8 cellular contexts compared by ENCODE assay signal in the genomic region with DNA sequence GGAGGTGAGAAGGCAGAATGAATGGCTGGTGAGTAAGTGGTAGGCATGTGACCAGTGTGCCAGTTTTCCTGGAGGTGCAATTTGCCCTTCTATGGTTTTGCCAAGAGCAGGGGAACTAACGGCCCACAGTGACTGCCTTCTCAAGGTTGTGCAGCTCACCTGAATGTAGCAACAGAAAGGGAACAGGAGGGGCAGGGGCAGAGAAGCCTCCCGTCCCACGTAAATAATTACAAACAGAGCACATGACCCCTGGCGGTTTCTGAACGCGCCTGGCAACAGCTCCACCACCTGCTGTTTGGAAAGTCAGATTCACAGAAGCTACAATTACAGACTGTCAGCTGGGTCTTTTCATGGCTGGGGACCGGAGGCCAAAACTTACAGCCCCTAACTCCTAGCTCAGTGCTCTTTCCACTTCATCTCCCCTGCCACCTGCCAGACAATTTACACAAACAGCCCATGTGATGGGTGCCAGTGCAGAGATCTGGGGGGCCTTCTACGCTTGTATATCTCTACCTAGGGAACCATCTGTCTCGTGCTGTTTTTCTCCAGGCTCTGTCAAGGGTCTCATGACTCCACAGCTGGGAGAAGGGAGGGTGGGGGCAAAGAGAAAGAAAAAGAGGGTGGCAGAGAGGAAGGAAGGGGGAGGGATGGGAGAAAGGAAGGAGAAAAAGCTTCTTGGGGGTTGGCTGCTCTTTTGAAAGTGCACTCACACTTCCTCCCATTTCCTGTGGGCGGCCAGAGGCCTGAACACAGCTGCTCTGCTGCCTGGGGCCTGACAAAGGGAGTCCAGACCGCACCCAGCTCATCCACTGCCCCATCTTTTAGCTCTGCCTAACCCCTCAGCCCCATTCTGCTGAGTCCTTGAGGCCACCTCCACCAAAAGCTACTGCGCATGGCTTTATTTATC.
DNase-seq lines count a peak whose midpoint lies in the region; ATAC-seq and TF ChIP-seq lines count a peak whose summit lies in the region.

No MANE protein-coding gene starts in this region.

- H3K36me3 Mint-ChIP-seq in natural killer cell, result no peaks in the 10 kb centered on the region

- H3K4me3 Mint-ChIP-seq in natural killer cell, result peak overlapping the region; percentile 92

- no peak for TF ChIP-seq CTCF in natural killer cell (IDR thresholded peaks at IDR 0.05)

- intact Hi-C loops in natural killer cell (cut with micrococcal nuclease), result loop anchor here (1.0 to 5.0 kb wide), 5 partner anchors 39 to 344 kb away; partner anchors contain the start of gene GNLY

- no peaks in the 10 kb centered on the region for H3K27me3 Mint-ChIP-seq in natural killer cell (ENCODE audit: low read depth in 2 of 2)

- H3K9me3 Mint-ChIP-seq in natural killer cell, result no peaks in the 10 kb centered on the region

- peaks cover 52 to 68% of the 10 kb centered on the region in 2 donors for H3K4me1 Mint-ChIP-seq in natural killer cell

- ATAC-seq in GM19023 (IDR thresholded peaks at IDR 0.05; ENCODE audit: unreplicated experiment) (peak; percentile 72), HG03196 (IDR thresholded peaks at IDR 0.05; ENCODE audit: unreplicated experiment) (peak; percentile 63), esophagus mucosa (peak; percentile 65), natural killer cell (peak; percentile 33 to 55 (median 50))

- peak overlapping the region; percentile 98 to 99 for H3K27ac Mint-ChIP-seq in natural killer cell

- DNase-seq in Ammon's horn (ENCODE audit: low spot score), result peak; percentile 87
- peak; percentile 92 for DNase-seq in NCI-H524 treated with DMSO at 0.1 percent for 48 hours (lab: John Stamatoyannopoulos, UW)
- DNase-seq in activated T-cell treated with anti-CD3 and anti-CD28 coated beads for 4 hours, result peak; percentile 31
- DNase-seq in natural killer cell, result peak; percentile 57
- peak; percentile 73 for DNase-seq in superior temporal gyrus (ENCODE audit: extremely low spot score)

Comparison
In these comparisons a context has a peak if more than half of its experiments do, and no peak if none do; other contexts are left out.
1. Peak in every context shown above with its lines: DNase-seq and ATAC-seq.
2. DNase-seq: peak in every context shown above with its lines; median percentile 92 in NCI-H524 treated with DMSO at 0.1 percent for 48 hours; 87 in Ammon's horn; 73 in superior temporal gyrus; 57 in natural killer cell; 31 in activated T-cell treated with anti-CD3 and anti-CD28 coated beads for 4 hours.